ENCODE assay signal across 8 cellular contexts in genomic region chr17:81002409-81003361, GRCh38. TPM values are rescaled to one million over a fixed set of nuclear protein-coding genes. Genes with fewer than 3 reads are reported as not detected.
DNase-seq lines count a peak whose midpoint lies in the region; ATAC-seq lines count a peak whose summit lies in the region.

No MANE protein-coding gene starts in this region.

- no peak overlapping the region for H3K27ac Mint-ChIP-seq in T-helper 17 cell
- no peak overlapping the region for H3K27ac Mint-ChIP-seq in activated CD8-positive, alpha-beta memory T cell treated with anti-CD3 and anti-CD28 coated beads, Interleukin-2, amount 10 ng/mL, durations not matched to agents 7 days and 5 days

- H3K4me1 Mint-ChIP-seq in T-helper 17 cell, result peaks cover 16% of the 10 kb centered on the region
- peaks cover 16% of the 10 kb centered on the region for H3K4me1 Mint-ChIP-seq in activated CD8-positive, alpha-beta memory T cell treated with anti-CD3 and anti-CD28 coated beads, Interleukin-2, amount 10 ng/mL, durations not matched to agents 7 days and 5 days

- H3K4me1 ChIP-seq in right cardiac atrium (ENCODE audit: control insufficient read depth, insufficient read depth, low read length), result no peaks in the 10 kb centered on the region

- intact Hi-C loops in right cardiac atrium (cut with DNase I), result no loop called here

- H3K9me3 ChIP-seq in T-helper 17 cell (ENCODE audit: control insufficient read depth, low read length, poor library complexity, severe bottlenecking) (no peaks in the 10 kb centered on the region), right cardiac atrium (ENCODE audit: control insufficient read depth, low read length) (no peaks in the 10 kb centered on the region)

- peak overlapping the region; percentile 68 for H3K4me3 Mint-ChIP-seq in T-helper 17 cell
- H3K4me3 Mint-ChIP-seq in activated CD8-positive, alpha-beta memory T cell treated with anti-CD3 and anti-CD28 coated beads, Interleukin-2, amount 10 ng/mL, durations not matched to agents 7 days and 5 days, result no peak overlapping the region

- WGBS in right cardiac atrium, result 42% methylated on average over 21 of the region's 21 CpGs

- ATAC-seq in T-helper 17 cell (no peak), right cardiac atrium (peak; percentile 51 to 67), left lobe of liver (no peak)
- no peak for ATAC-seq in activated CD8-positive, alpha-beta memory T cell treated with anti-CD3 and anti-CD28 coated beads, Interleukin-2, amount 10 ng/mL, durations not matched to agents 7 days and 5 days

- peaks cover 6% of the 10 kb centered on the region for H3K36me3 Mint-ChIP-seq in T-helper 17 cell (ENCODE audit: low read depth)
- peaks cover 5% of the 10 kb centered on the region for H3K36me3 Mint-ChIP-seq in activated CD8-positive, alpha-beta memory T cell treated with anti-CD3 and anti-CD28 coated beads, Interleukin-2, amount 10 ng/mL, durations not matched to agents 7 days and 5 days

- peaks cover 11% of the 10 kb centered on the region for H3K27me3 Mint-ChIP-seq in T-helper 17 cell
- H3K27me3 Mint-ChIP-seq in activated CD8-positive, alpha-beta memory T cell treated with anti-CD3 and anti-CD28 coated beads, Interleukin-2, amount 10 ng/mL, durations not matched to agents 7 days and 5 days, result peaks cover 42% of the 10 kb centered on the region

- no peak overlapping the region for H3K27ac ChIP-seq in right cardiac atrium (ENCODE audit: low read length)

- DNase-seq in COR-L47 (lab: John Stamatoyannopoulos, UW) (peak; percentile 75), HuH-7.5 (ENCODE audit: low spot score) (peak; percentile 37), T-helper 17 cell (no peak), right cardiac atrium (peak; percentile 83 to 89 (median 88)), left lobe of liver (ENCODE audit: low spot score) (no peak), germinal center (ENCODE audit: low spot score) (no peak)
- no peak for DNase-seq in activated CD8-positive, alpha-beta memory T cell treated with anti-CD3 and anti-CD28 coated beads for 24 hours
- no peak for DNase-seq in activated CD8-positive, alpha-beta memory T cell treated with anti-CD3 and anti-CD28 coated beads, Interleukin-2, amount 10 ng/mL, durations not matched to agents 7 days and 5 days

- H3K9me3 Mint-ChIP-seq in activated CD8-positive, alpha-beta memory T cell treated with anti-CD3 and anti-CD28 coated beads, Interleukin-2, amount 10 ng/mL, durations not matched to agents 7 days and 5 days (ENCODE audit: low read depth), result no peaks in the 10 kb centered on the region

- CTCF ChIA-PET in activated CD8-positive, alpha-beta memory T cell treated with anti-CD3 and anti-CD28 coated beads, Interleukin-2, amount 10 ng/mL, durations not matched to agents 7 days and 5 days (lab: Charles Lee), result interaction anchor here (0.9 to 4.3 kb wide), 4 partner anchors 10 to 95 kb away, joined by 3 to 17 read pairs (median 3); partner anchors contain the start of gene CHMP6

- H3K4me3 ChIP-seq in right cardiac atrium (ENCODE audit: low read length), result no peak overlapping the region

- no peaks in the 10 kb centered on the region for H3K27me3 ChIP-seq in right cardiac atrium (ENCODE audit: control insufficient read depth, insufficient read depth)

RNA-seq across cellular contexts. Expression of gene CHMP6, which starts 11.0 kb away (rescaled TPM):
- 10 to 100 TPM; 21.0 to 25.6 TPM for total RNA-seq in T-helper 17 cell
- 10 to 100 TPM; 18.4 to 22.5 (median 19.7) TPM for total RNA-seq in right cardiac atrium
- 24.6 TPM for polyA plus RNA-seq in right cardiac atrium
- 16.5 TPM for total RNA-seq in left lobe of liver
- total RNA-seq in activated CD8-positive, alpha-beta memory T cell treated with anti-CD3 and anti-CD28 coated beads, Interleukin-2, amount 10 ng/mL, durations not matched to agents 7 days and 5 days, result 10 to 100 TPM; 29.8 to 34.6 TPM

RNA-seq across cellular contexts. Expression of gene BAIAP2, which starts 32.3 kb away (rescaled TPM):
- total RNA-seq in T-helper 17 cell (10 to 100 TPM; 11.0 to 13.9 TPM), right cardiac atrium (10 to 100 TPM; 20.5 to 39.5 (median 33.8) TPM), left lobe of liver (101 TPM)
- polyA plus RNA-seq in right cardiac atrium, result 31.8 TPM
- 1 to 10 TPM; 4.8 to 7.0 TPM for total RNA-seq in activated CD8-positive, alpha-beta memory T cell treated with anti-CD3 and anti-CD28 coated beads, Interleukin-2, amount 10 ng/mL, durations not matched to agents 7 days and 5 days

Comparison
In these comparisons a context has a peak if more than half of its experiments do, and no peak if none do; other contexts are left out.
1. DNase-seq: peak in COR-L47 (single experiment), HuH-7.5 (single experiment) and right cardiac atrium (3 of 3); none in T-helper 17 cell (0 of 3), activated CD8-positive, alpha-beta memory T cell treated with anti-CD3 and anti-CD28 coated beads for 24 hours (single experiment), left lobe of liver (single experiment), activated CD8-positive, alpha-beta memory T cell treated with anti-CD3 and anti-CD28 coated beads, Interleukin-2, amount 10 ng/mL, durations not matched to agents 7 days and 5 days (single experiment) and germinal center (single experiment).
2. ATAC-seq: peak in right cardiac atrium (2 of 2); none in T-helper 17 cell (single experiment), left lobe of liver (single experiment) and activated CD8-positive, alpha-beta memory T cell treated with anti-CD3 and anti-CD28 coated beads, Interleukin-2, amount 10 ng/mL, durations not matched to agents 7 days and 5 days (single experiment).